In genomic region chr12:112294793-112295192, GRCh38 we compare ENCODE assay signal across 12 cellular contexts.
DNase-seq lines count a peak whose midpoint lies in the region; ATAC-seq, FAIRE-seq and TF ChIP-seq lines count a peak whose summit lies in the region.
"Had no signal": no experiment of that assay in that cellular context is flagged by ENCODE, and none has a peak within 500 bp of the region (broad histone marks: within the 10 kb centered on the region; RNA-seq: fewer than 3 reads in every experiment).

No MANE protein-coding gene starts in this region.

- DNase-seq in cardiac muscle cell (ENCODE audit: low read depth in 1 of 2, low spot score in 1 of 2) (peak in 1 of 2 donors; percentile 37), cardiac septum (ENCODE audit: low spot score) (no peak), NCI-H69 (lab: John Stamatoyannopoulos, UW) (peak; percentile 51), dermis blood vessel endothelial cell (peak; percentile 52), small intestine (peak; percentile 7), hippocampal formation (lab: John Stamatoyannopoulos, UW) (no peak), glomerular visceral epithelial cell (ENCODE audit: extremely low spot score) (no peak)
- DNase-seq: activated naive CD8-positive, alpha-beta T cell treated with anti-CD3 and anti-CD28 coated beads for 36 hours; heart right ventricle; NCI-H1092 treated with DMSO at 0.1 percent for 48 hours; uterus had no signal

- H3K9me3 ChIP-seq in cardiac muscle cell (ENCODE audit: low read depth) (no peaks in the 10 kb centered on the region), small intestine (ENCODE audit: control insufficient read depth, low read depth) (no peaks in the 10 kb centered on the region)
- H3K9me3 ChIP-seq: uterus had no signal

- peak; percentile 13 for TF ChIP-seq CTCF in cardiac muscle cell (IDR thresholded peaks at IDR 0.05; ENCODE audit: low read depth, low read length)

- 84 to 91% (median 90%) methylated on average over 9 of the region's 9 CpGs for WGBS in small intestine, 3 donors

- H3K27ac ChIP-seq in cardiac muscle cell (no peak overlapping the region), small intestine (ENCODE audit: low read depth in 1 of 2, low read length in 1 of 2) (no peak overlapping the region)
- H3K27ac ChIP-seq: heart right ventricle, uterus had no signal

- no peak for FAIRE-seq in small intestine (lab: Jason Lieb, UNC)

- H3K4me1 ChIP-seq in cardiac muscle cell (ENCODE audit: low read depth) = no peaks in the 10 kb centered on the region
- no peaks in the 10 kb centered on the region for H3K4me1 ChIP-seq in small intestine (ENCODE audit: control insufficient read depth in 2 of 2, insufficient read depth in 1 of 2, low read depth in 1 of 2, low read length in 1 of 2)
- H3K4me1 ChIP-seq: uterus had no signal

- ATAC-seq in esophagus mucosa = no peak

- H3K36me3 ChIP-seq in cardiac muscle cell = no peaks in the 10 kb centered on the region
- H3K36me3 ChIP-seq in small intestine (ENCODE audit: control insufficient read depth in 2 of 2, insufficient read depth in 2 of 2, low read length in 2 of 2) = peaks cover 0 to 13% of the 10 kb centered on the region in 2 donors
- H3K36me3 ChIP-seq: uterus had no signal

- H3K4me3 ChIP-seq in cardiac muscle cell (no peak overlapping the region), small intestine (ENCODE audit: low read depth in 1 of 2, low read length in 2 of 2) (no peak overlapping the region)
- H3K4me3 ChIP-seq: heart right ventricle, uterus had no signal

- H3K27me3 ChIP-seq in cardiac muscle cell (no peaks in the 10 kb centered on the region), small intestine (ENCODE audit: control insufficient read depth in 2 of 2, insufficient read depth in 2 of 2, low read length in 2 of 2) (no peaks in the 10 kb centered on the region)
- H3K27me3 ChIP-seq: heart right ventricle, uterus had no signal

- intact Hi-C loops in cardiac septum (cut with DNase I) = loop anchor here (10.0 kb wide), 1 partner anchor 90 kb away; the partner anchor contains the start of gene HECTD4

Comparison
In these comparisons a context has a peak if more than half of its experiments do, and no peak if none do; other contexts are left out.
1. DNase-seq: peak in NCI-H69 (single experiment), dermis blood vessel endothelial cell (single experiment) and small intestine (single experiment); none in cardiac septum (single experiment), hippocampal formation (0 of 2) and glomerular visceral epithelial cell (single experiment).